ENCODE assay signal across 19 cellular contexts in the genomic region with DNA sequence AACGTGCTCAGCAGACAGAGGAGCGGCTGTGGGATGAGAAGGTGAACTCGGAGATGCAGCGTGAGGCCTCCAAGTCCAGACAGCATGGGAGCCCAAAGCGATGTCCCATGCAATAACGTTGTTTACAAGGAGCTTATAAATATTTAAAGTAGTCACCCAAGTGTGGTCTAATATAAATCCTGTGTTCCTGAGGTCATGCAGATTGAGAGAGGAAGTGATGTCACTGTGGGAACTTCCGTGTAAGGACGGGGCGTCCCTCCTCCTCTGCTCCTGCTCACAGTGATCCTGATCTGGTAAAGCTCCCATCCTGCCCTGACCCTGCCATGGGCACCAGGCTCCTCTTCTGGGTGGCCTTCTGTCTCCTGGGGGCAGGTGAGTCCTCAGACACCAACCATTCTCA.
DNase-seq lines count a peak whose midpoint lies in the region; ATAC-seq and TF ChIP-seq lines count a peak whose summit lies in the region.
"Had no signal": no experiment of that assay in that cellular context is flagged by ENCODE, and none has a peak within 500 bp of the region (broad histone marks: within the 10 kb centered on the region; RNA-seq: fewer than 3 reads in every experiment).

No MANE protein-coding gene starts in this region.

- ATAC-seq in T-helper 17 cell (peak; percentile 64), HG02885 (IDR thresholded peaks at IDR 0.05; ENCODE audit: poor library complexity, unreplicated experiment) (no peak)
- peak; percentile 46 for ATAC-seq in effector memory CD8-positive, alpha-beta T cell (replicated peaks)
- ATAC-seq: PC-3 had no signal

- H3K4me1 ChIP-seq in CD4-positive, alpha-beta memory T cell (ENCODE audit: insufficient read depth, low read length): peaks cover 34% of the 10 kb centered on the region
- H3K4me1 ChIP-seq in hepatocyte (ENCODE audit: insufficient read depth): no peaks in the 10 kb centered on the region

- peak overlapping the region in 1 of 2 donors; percentile 26 for H3K4me3 ChIP-seq in CD4-positive, alpha-beta memory T cell (ENCODE audit: low read length in 2 of 2)
- no peak overlapping the region for H3K4me3 ChIP-seq in hepatocyte

- CTCF ChIA-PET in CD4-positive, alpha-beta memory T cell (lab: Charles Lee; ENCODE audit: partially characterized antibody): interaction anchor here (1.3 to 4.6 kb wide), 6 partner anchors 10 to 376 kb away, joined by 3 to 27 read pairs (median 9); no protein-coding TSS in a partner anchor

- H3K27me3 ChIP-seq in CD4-positive, alpha-beta memory T cell (ENCODE audit: insufficient read depth, low read length): no peaks in the 10 kb centered on the region
- H3K27me3 ChIP-seq in hepatocyte: peaks cover 18% of the 10 kb centered on the region

- H3K27ac ChIP-seq in CD4-positive, alpha-beta memory T cell (ENCODE audit: low read depth, low read length): peak overlapping the region; percentile 38
- no peak overlapping the region for H3K27ac ChIP-seq in hepatocyte

- intact Hi-C loops in CD4-positive, alpha-beta memory T cell (cut with micrococcal nuclease): loop anchor here (1.0 kb wide), 1 partner anchor 10 kb away; no protein-coding TSS in a partner anchor

- no peaks in the 10 kb centered on the region for H3K36me3 Mint-ChIP-seq in CD4-positive, alpha-beta memory T cell
- H3K36me3 Mint-ChIP-seq in T-helper 17 cell (ENCODE audit: low read depth): no peaks in the 10 kb centered on the region
- H3K36me3 Mint-ChIP-seq in effector memory CD8-positive, alpha-beta T cell (ENCODE audit: insufficient read depth): no peaks in the 10 kb centered on the region

- H3K9me3 Mint-ChIP-seq in CD4-positive, alpha-beta memory T cell: no peaks in the 10 kb centered on the region
- no peaks in the 10 kb centered on the region for H3K9me3 Mint-ChIP-seq in effector memory CD8-positive, alpha-beta T cell
- H3K9me3 Mint-ChIP-seq: HFFc6, nephron had no signal

- POLR2A ChIA-PET in CD4-positive, alpha-beta memory T cell (lab: Charles Lee; ENCODE audit: partially characterized antibody): interaction anchor here (0.7 to 9.5 kb wide), 6 partner anchors 19 to 457 kb away, joined by 3 to 153 read pairs (median 20); no protein-coding TSS in a partner anchor

- peaks cover 21 to 48% (median 37%) of the 10 kb centered on the region in 4 donors for H3K4me1 Mint-ChIP-seq in CD4-positive, alpha-beta memory T cell
- H3K4me1 Mint-ChIP-seq in T-helper 17 cell: peaks cover 17% of the 10 kb centered on the region
- H3K4me1 Mint-ChIP-seq in effector memory CD8-positive, alpha-beta T cell (ENCODE audit: low read depth in 2 of 2): peaks cover 13 to 15% of the 10 kb centered on the region in 2 donors
- H3K4me1 Mint-ChIP-seq: nephron had no signal

- H3K9me2 ChIP-seq in hepatocyte (replicated peaks; ENCODE audit: insufficient read depth): no peaks in the 10 kb centered on the region

- no peaks in the 10 kb centered on the region for H3K9me3 ChIP-seq in CD4-positive, alpha-beta memory T cell (ENCODE audit: control insufficient read depth in 1 of 2, low read length in 2 of 2)
- H3K9me3 ChIP-seq in T-helper 17 cell (ENCODE audit: control insufficient read depth, low read length, poor library complexity, severe bottlenecking) (no peaks in the 10 kb centered on the region), hepatocyte (ENCODE audit: low read depth) (no peaks in the 10 kb centered on the region)

- no peak overlapping the region for H2AFZ ChIP-seq in hepatocyte

- no peaks in the 10 kb centered on the region for H3K36me3 ChIP-seq in CD4-positive, alpha-beta memory T cell (ENCODE audit: insufficient read depth, low read length)
- no peaks in the 10 kb centered on the region for H3K36me3 ChIP-seq in hepatocyte (replicated peaks; ENCODE audit: insufficient read depth, low read depth)

- H3K4me3 Mint-ChIP-seq in CD4-positive, alpha-beta memory T cell: peak overlapping the region in 7 of 8 donors; percentile 63 to 83 (median 77)
- H3K4me3 Mint-ChIP-seq in T-helper 17 cell: peak overlapping the region; percentile 77
- H3K4me3 Mint-ChIP-seq in effector memory CD8-positive, alpha-beta T cell: peak overlapping the region; percentile 47 to 66
- H3K4me3 Mint-ChIP-seq: HFFc6, nephron had no signal

- TF ChIP-seq CTCF in hepatocyte (IDR thresholded peaks at IDR 0.05; ENCODE audit: poor library complexity): no peak

- H3K79me2 ChIP-seq in hepatocyte: no peaks in the 10 kb centered on the region

- DNase-seq in CD1c-positive myeloid dendritic cell (ENCODE audit: extremely low spot score) (peak; percentile 44), T-helper 17 cell (no peak), activated gamma-delta T cell treated with Interleukin-2 at 50 U/mL for 16 hours (no peak), hepatocyte (ENCODE audit: low spot score) (no peak)
- DNase-seq in CD4-positive, alpha-beta memory T cell: peak in 1 of 5 donors; percentile 19
- DNase-seq in effector memory CD8-positive, alpha-beta T cell: no peak
- DNase-seq: activated CD4-positive, CD25-positive, alpha-beta regulatory T cell treated with anti-CD3 and anti-CD28 coated beads, Interleukin-2, amount 50 U/mL, for 72 hours; AML-193; DMS153; HFFc6; mesendoderm; NCI-H1417 treated with DMSO at 0.1 percent for 48 hours; NCI-H2171 treated with DMSO at 0.1 percent for 48 hours; NCI-H748 treated with DMSO at 0.1 percent for 48 hours; PC-3; stimulated activated CD4-positive, alpha-beta T cell treated with anti-CD3 and anti-CD28 coated beads, Interleukin-4, amount 100 ng/mL, for 24 hours had no signal

- WGBS in hepatocyte (ENCODE audit: low lambda C conversion rate, missing lambda C conversion rate): 84% methylated on average over 9 of the region's 9 CpGs

- H3K27me3 Mint-ChIP-seq in CD4-positive, alpha-beta memory T cell: peaks cover 0 to 1% of the 10 kb centered on the region in 2 donors
- peaks cover 26% of the 10 kb centered on the region for H3K27me3 Mint-ChIP-seq in T-helper 17 cell
- peaks cover 33 to 45% of the 10 kb centered on the region in 2 donors for H3K27me3 Mint-ChIP-seq in effector memory CD8-positive, alpha-beta T cell

- no peaks in the 10 kb centered on the region for H4K20me1 ChIP-seq in hepatocyte (ENCODE audit: insufficient read depth, poor library complexity, severe bottlenecking)

- H3K4me2 ChIP-seq in hepatocyte: no peak overlapping the region

- H3K27ac Mint-ChIP-seq in CD4-positive, alpha-beta memory T cell: peak overlapping the region; percentile 72 to 90 (median 88)
- H3K27ac Mint-ChIP-seq in T-helper 17 cell: peak overlapping the region; percentile 89
- peak overlapping the region; percentile 10 to 29 for H3K27ac Mint-ChIP-seq in effector memory CD8-positive, alpha-beta T cell
- H3K27ac Mint-ChIP-seq: HFFc6, nephron, progenitor cell of endocrine pancreas had no signal

Comparison
In these comparisons a context has a peak if more than half of its experiments do, and no peak if none do; other contexts are left out.
1. H3K27ac Mint-ChIP-seq: peak in every context shown above with its lines; median percentile 89 in T-helper 17 cell; 88 in CD4-positive, alpha-beta memory T cell; 20 in effector memory CD8-positive, alpha-beta T cell.